In genomic region chr3:32568953-32569352, GRCh38 we compare ENCODE assay signal across 8 cellular contexts. TPM values are rescaled to one million over a fixed set of nuclear protein-coding genes. Genes with fewer than 3 reads are reported as not detected.
A peak's percentile ranks its signal among the peaks of the same experiment; 100 is the strongest.
DNase-seq lines count a peak whose midpoint lies in the region; ATAC-seq and TF ChIP-seq lines count a peak whose summit lies in the region.

No MANE protein-coding gene starts in this region.

- H3K4me1 ChIP-seq in right cardiac atrium (ENCODE audit: control insufficient read depth, insufficient read depth, low read length): no peaks in the 10 kb centered on the region
- H3K4me1 ChIP-seq in stomach: peaks cover 13 to 46% (median 33%) of the 10 kb centered on the region in 4 donors

- intact Hi-C loops in activated CD4-positive, alpha-beta memory T cell treated with anti-CD3 and anti-CD28 coated beads for 36 hours (cut with micrococcal nuclease): no loop called here
- intact Hi-C loops in right cardiac atrium (cut with DNase I) (no loop called here), stomach (cut with DNase I; ENCODE audit: low total_unique reads) (no loop called here)

- H3K4me3 Mint-ChIP-seq in activated T-cell treated with anti-CD3 and anti-CD28 coated beads, Interleukin-2, amount 50 U/mL, for 24 hours: peak overlapping the region; percentile 92
- peak overlapping the region; percentile 89 for H3K4me3 Mint-ChIP-seq in activated CD4-positive, alpha-beta memory T cell treated with anti-CD3 and anti-CD28 coated beads for 36 hours

- H3K36me3 ChIP-seq in stomach: peaks cover 0 to 14% (median 11%) of the 10 kb centered on the region in 4 donors

- peaks cover 44% of the 10 kb centered on the region for H3K36me3 Mint-ChIP-seq in activated T-cell treated with anti-CD3 and anti-CD28 coated beads, Interleukin-2, amount 50 U/mL, for 24 hours (ENCODE audit: low read depth)
- peaks cover 5% of the 10 kb centered on the region for H3K36me3 Mint-ChIP-seq in activated CD4-positive, alpha-beta memory T cell treated with anti-CD3 and anti-CD28 coated beads for 36 hours

- POLR2A ChIA-PET in activated CD4-positive, alpha-beta memory T cell treated with anti-CD3 and anti-CD28 coated beads for 36 hours (lab: Charles Lee): interaction anchor here (0.8 kb wide), 1 partner anchor 105 kb away, joined by 3 read pairs; no protein-coding TSS in a partner anchor

- H3K27me3 ChIP-seq in right cardiac atrium (ENCODE audit: control insufficient read depth, insufficient read depth) (no peaks in the 10 kb centered on the region), stomach (no peaks in the 10 kb centered on the region)

- no peak overlapping the region for H3K27ac Mint-ChIP-seq in activated T-cell treated with anti-CD3 and anti-CD28 coated beads, Interleukin-2, amount 50 U/mL, for 24 hours
- H3K27ac Mint-ChIP-seq in activated CD4-positive, alpha-beta memory T cell treated with anti-CD3 and anti-CD28 coated beads for 36 hours: no peak overlapping the region

- no peak for ATAC-seq in right cardiac atrium
- no peak for ATAC-seq in GM19328 (IDR thresholded peaks at IDR 0.05; ENCODE audit: unreplicated experiment)

- H3K27ac ChIP-seq in right cardiac atrium (ENCODE audit: low read length) (no peak overlapping the region), stomach (peak overlapping the region in 1 of 5 donors; percentile 93)

- no peaks in the 10 kb centered on the region for H3K9me3 Mint-ChIP-seq in activated T-cell treated with anti-CD3 and anti-CD28 coated beads, Interleukin-2, amount 50 U/mL, for 24 hours
- H3K9me3 Mint-ChIP-seq in activated CD4-positive, alpha-beta memory T cell treated with anti-CD3 and anti-CD28 coated beads for 36 hours: no peaks in the 10 kb centered on the region

- no peak for DNase-seq in activated T-cell treated with anti-CD3 and anti-CD28 coated beads, Interleukin-2, amount 50 U/mL, for 24 hours
- no peak for DNase-seq in activated T-cell treated with anti-CD3 and anti-CD28 coated beads, Interleukin-2, amount 50 U/mL, for 1 hour
- DNase-seq in activated CD4-positive, alpha-beta memory T cell treated with anti-CD3 and anti-CD28 coated beads for 36 hours: no peak
- DNase-seq in right cardiac atrium (no peak), stomach (no peak), DMS79 (lab: John Stamatoyannopoulos, UW) (no peak)
- no peak for DNase-seq in activated effector memory CD4-positive, alpha-beta T cell treated with anti-CD3 and anti-CD28 coated beads, Interleukin-2, amount 50 U/mL, for 16 hours

- TF ChIP-seq EP300 in stomach (IDR thresholded peaks at IDR 0.05): no peak

- H3K27me3 Mint-ChIP-seq in activated T-cell treated with anti-CD3 and anti-CD28 coated beads, Interleukin-2, amount 50 U/mL, for 24 hours: no peaks in the 10 kb centered on the region
- H3K27me3 Mint-ChIP-seq in activated CD4-positive, alpha-beta memory T cell treated with anti-CD3 and anti-CD28 coated beads for 36 hours: no peaks in the 10 kb centered on the region

- CTCF ChIA-PET in activated CD4-positive, alpha-beta memory T cell treated with anti-CD3 and anti-CD28 coated beads for 36 hours (lab: Charles Lee): interaction anchor here (1.7 kb wide), 1 partner anchor 329 kb away, joined by 6 read pairs; no protein-coding TSS in a partner anchor

- WGBS in right cardiac atrium: 75% methylated on average over 2 of the region's 2 CpGs
- 67 to 83% (median 75%) methylated on average over 2 of the region's 2 CpGs for WGBS in stomach, 5 donors

- peak overlapping the region; percentile 89 for H3K4me3 ChIP-seq in right cardiac atrium (ENCODE audit: low read length)
- peak overlapping the region in 3 of 4 donors; percentile 69 to 96 (median 74) for H3K4me3 ChIP-seq in stomach

- H3K9me3 ChIP-seq in right cardiac atrium (ENCODE audit: control insufficient read depth, low read length) (no peaks in the 10 kb centered on the region), stomach (no peaks in the 10 kb centered on the region)

- no peak for TF ChIP-seq CTCF in stomach (IDR thresholded peaks at IDR 0.05)

- no peak for TF ChIP-seq POLR2A in stomach (IDR thresholded peaks at IDR 0.05)

- H3K4me1 Mint-ChIP-seq in activated T-cell treated with anti-CD3 and anti-CD28 coated beads, Interleukin-2, amount 50 U/mL, for 24 hours (ENCODE audit: low read depth): peaks cover 33% of the 10 kb centered on the region
- peaks cover 29% of the 10 kb centered on the region for H3K4me1 Mint-ChIP-seq in activated CD4-positive, alpha-beta memory T cell treated with anti-CD3 and anti-CD28 coated beads for 36 hours (ENCODE audit: low read depth)

RNA-seq across cellular contexts. Expression of gene DYNC1LI1, which starts 1.7 kb away (rescaled TPM):
- 10 to 100 TPM; 35.2 to 36.3 TPM for total RNA-seq in activated CD4-positive, alpha-beta memory T cell treated with anti-CD3 and anti-CD28 coated beads for 36 hours
- total RNA-seq in right cardiac atrium (10 to 100 TPM; 41.2 to 48.5 (median 46.1) TPM), stomach (10 to 100 TPM in 4 of 5 donors, 1 to 10 TPM in 1; 5.8 to 92.4 (median 26.2) TPM)
- polyA plus RNA-seq in right cardiac atrium (42.6 TPM), stomach (10 to 100 TPM; 13.6 to 21.7 (median 16.2) TPM)
